In the genomic region with DNA sequence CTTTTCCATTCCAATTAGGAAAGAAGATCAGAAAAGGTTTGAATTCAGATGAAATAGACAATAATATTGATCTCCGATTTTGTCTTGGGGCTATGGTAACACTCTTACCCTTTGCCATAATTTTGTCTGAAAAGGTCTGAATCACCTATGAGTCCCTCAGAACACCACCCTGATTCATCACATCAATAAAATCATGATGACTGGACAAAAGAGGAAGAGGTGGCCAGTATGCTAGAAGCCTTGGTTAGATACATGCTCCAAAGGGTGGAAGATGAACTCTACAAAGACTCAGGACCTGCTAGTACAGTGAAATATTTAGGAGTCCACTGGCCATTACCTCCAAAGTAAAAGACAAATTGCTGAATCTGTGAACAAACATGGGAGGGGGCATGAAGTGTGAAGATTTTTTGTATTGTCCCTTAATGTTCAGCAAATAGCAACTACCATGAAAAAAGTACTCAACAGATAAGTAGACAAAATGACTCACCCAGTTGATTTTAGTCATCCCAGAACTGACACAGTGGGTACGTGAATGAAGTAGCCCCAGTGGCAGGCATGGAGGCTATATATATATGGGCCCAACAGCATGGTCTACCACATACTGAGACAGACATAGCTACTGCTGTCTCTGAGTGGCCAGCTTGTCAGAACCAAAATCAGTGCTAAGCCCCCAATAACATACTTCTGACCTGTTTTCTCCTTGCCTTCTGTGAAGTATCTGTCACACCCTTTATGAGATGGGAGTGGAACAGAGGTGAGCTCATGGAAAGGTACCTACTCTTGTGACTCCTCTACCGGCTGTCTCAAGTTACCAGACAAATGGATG, we compare ENCODE assay signal across 8 cellular contexts. TPM values are rescaled to one million over a fixed set of nuclear protein-coding genes. Genes with fewer than 3 reads are reported as not detected.
DNase-seq lines count a peak whose midpoint lies in the region; ATAC-seq and TF ChIP-seq lines count a peak whose summit lies in the region.

No MANE protein-coding gene starts in this region.

- no peaks in the 10 kb centered on the region for H3K36me3 Mint-ChIP-seq in progenitor cell of endocrine pancreas (ENCODE audit: insufficient read depth)

- no peaks in the 10 kb centered on the region for H3K27me3 Mint-ChIP-seq in progenitor cell of endocrine pancreas

- no peaks in the 10 kb centered on the region for H3K9me3 Mint-ChIP-seq in progenitor cell of endocrine pancreas (ENCODE audit: low read depth)

- DNase-seq in GM06990 (ENCODE audit: extremely low read depth, insufficient read length) = peak; percentile 33
- DNase-seq in HT1080 (ENCODE audit: low read depth) = peak; percentile 91
- DNase-seq in brain microvascular endothelial cell = peak; percentile 73
- DNase-seq in heart left ventricle = no peak
- no peak for DNase-seq in lower lobe of right lung
- DNase-seq in inferior parietal cortex (ENCODE audit: extremely low spot score) = no peak
- no peak for DNase-seq in progenitor cell of endocrine pancreas (ENCODE audit: low spot score, unreplicated experiment)

- no peak for TF ChIP-seq CTCF in GM06990 (IDR thresholded peaks at IDR 0.05; ENCODE audit: insufficient read depth, low read length, poor library complexity, severe bottlenecking)
- TF ChIP-seq CTCF in brain microvascular endothelial cell (IDR thresholded peaks at IDR 0.05; ENCODE audit: low read depth, low read length, missing control alignments) = no peak
- no peak for TF ChIP-seq CTCF in heart left ventricle (IDR thresholded peaks at IDR 0.05)
- TF ChIP-seq CTCF in lower lobe of right lung (IDR thresholded peaks at IDR 0.05) = no peak
- TF ChIP-seq CTCF in progenitor cell of endocrine pancreas (IDR thresholded peaks at IDR 0.05; ENCODE audit: unreplicated experiment) = no peak

- in situ Hi-C loops in brain microvascular endothelial cell (cut with HindIII; ENCODE audit: low pct_ligation_motif_present, low sequenced_read_pairs) = no loop called here

- H3K27ac ChIP-seq in brain microvascular endothelial cell (no peak overlapping the region), heart left ventricle (no peak overlapping the region), lower lobe of right lung (no peak overlapping the region)

- no peaks in the 10 kb centered on the region for H3K36me3 ChIP-seq in GM06990 (ENCODE audit: control insufficient read depth, insufficient read depth, low read length)
- no peaks in the 10 kb centered on the region for H3K36me3 ChIP-seq in brain microvascular endothelial cell (replicated peaks)
- H3K36me3 ChIP-seq in heart left ventricle = no peaks in the 10 kb centered on the region
- H3K36me3 ChIP-seq in lower lobe of right lung = no peaks in the 10 kb centered on the region

- H3K27me3 ChIP-seq in GM06990 (replicated peaks; ENCODE audit: control insufficient read depth, insufficient read depth, low read length) (no peaks in the 10 kb centered on the region), brain microvascular endothelial cell (replicated peaks) (no peaks in the 10 kb centered on the region), heart left ventricle (no peaks in the 10 kb centered on the region), lower lobe of right lung (ENCODE audit: low read depth) (no peaks in the 10 kb centered on the region)

- H3K9me3 ChIP-seq in heart left ventricle = no peaks in the 10 kb centered on the region
- H3K9me3 ChIP-seq in lower lobe of right lung = no peaks in the 10 kb centered on the region

- H3K4me1 Mint-ChIP-seq in progenitor cell of endocrine pancreas (ENCODE audit: low read depth) = no peaks in the 10 kb centered on the region

- 94 to 97% (median 95%) methylated on average over 3 of the region's 3 CpGs for WGBS in heart left ventricle, 4 donors

- H3K4me3 ChIP-seq in GM06990 (replicated peaks; ENCODE audit: low read depth, low read length) (no peak overlapping the region), brain microvascular endothelial cell (ENCODE audit: low read depth, low read length) (no peak overlapping the region), heart left ventricle (no peak overlapping the region), lower lobe of right lung (no peak overlapping the region)

- H3K4me3 Mint-ChIP-seq in progenitor cell of endocrine pancreas (ENCODE audit: low read depth) = no peak overlapping the region

- no peak overlapping the region for H3K27ac Mint-ChIP-seq in progenitor cell of endocrine pancreas

- TF ChIP-seq POLR2A in heart left ventricle (IDR thresholded peaks at IDR 0.05) = no peak

- intact Hi-C loops in heart left ventricle (cut with DNase I) (no loop called here), lower lobe of right lung (cut with DNase I) (no loop called here)

- H3K4me1 ChIP-seq in heart left ventricle (peaks cover 0 to 10% (median 6%) of the 10 kb centered on the region in 12 donors), lower lobe of right lung (peaks cover 14% of the 10 kb centered on the region)

- ATAC-seq in GM21576 (IDR thresholded peaks at IDR 0.05; ENCODE audit: unreplicated experiment) = peak; percentile 88
- no peak for ATAC-seq in heart left ventricle
- ATAC-seq in lower lobe of right lung = no peak

RNA-seq across cellular contexts. Expression of a gene that starts 36.5 kb away (rescaled TPM):
- 116 and 131 TPM in 2 replicates for total RNA-seq in HT1080 (2014; rRNA removed; shearing (Covaris generic))
- polyA plus RNA-seq in HT1080 (2015; cell fraction: cytosol; rRNA removed) = 55.3 and 77.3 TPM in 2 replicates
- polyA plus RNA-seq in HT1080 (2015; cell fraction: nucleus; rRNA removed) = 268 and 287 TPM in 2 replicates
- total RNA-seq in heart left ventricle = 10 to 100 TPM; 31.6 to 94.5 (median 56.1) TPM
- polyA plus RNA-seq in heart left ventricle = 10 to 100 TPM; 19.1 to 30.6 TPM
- 180 TPM for total RNA-seq in lower lobe of right lung
- total RNA-seq in progenitor cell of endocrine pancreas = 116 and 128 TPM in 2 replicates

Comparison
In these comparisons a context has a peak if more than half of its experiments do, and no peak if none do; other contexts are left out.
1. DNase-seq: peak in GM06990 (single experiment), HT1080 (single experiment) and brain microvascular endothelial cell (single experiment); none in heart left ventricle (0 of 5), lower lobe of right lung (single experiment), inferior parietal cortex (single experiment) and progenitor cell of endocrine pancreas (single experiment).